ENCODE assay signal across 23 cellular contexts in the genomic region with DNA sequence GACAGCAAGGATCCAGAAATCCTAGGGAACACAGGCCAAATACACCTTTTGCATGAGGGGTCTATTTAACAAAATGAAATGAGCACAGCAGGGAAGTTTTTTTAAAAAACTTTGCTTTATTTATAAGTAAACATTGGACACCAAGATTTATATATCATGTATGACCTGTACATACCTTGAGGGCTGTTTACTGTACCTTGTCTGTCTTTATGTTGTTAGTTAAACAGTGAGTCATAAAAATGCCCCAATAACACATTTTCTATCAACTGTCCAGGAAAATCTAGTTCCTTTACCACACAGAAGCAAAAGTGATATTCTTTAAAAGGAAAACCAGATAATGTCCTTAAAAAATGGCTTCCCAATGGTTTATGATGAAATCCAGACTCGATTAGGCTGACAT. TPM values are rescaled to one million over a fixed set of nuclear protein-coding genes. Genes with fewer than 3 reads are reported as not detected.
"Had no signal": no experiment of that assay in that cellular context is flagged by ENCODE, and none has a peak within 500 bp of the region (broad histone marks: within the 10 kb centered on the region; RNA-seq: fewer than 3 reads in every experiment).

No MANE protein-coding gene starts in this region.

- H3K36me3 Mint-ChIP-seq: activated naive CD4-positive, alpha-beta T cell treated with anti-CD3 and anti-CD28 coated beads, Interleukin-2, amount 50 U/mL, for 72 hours had no signal

- H3K9me3 Mint-ChIP-seq: activated naive CD4-positive, alpha-beta T cell treated with anti-CD3 and anti-CD28 coated beads, Interleukin-2, amount 50 U/mL, for 72 hours; activated T-cell treated with anti-CD3 and anti-CD28 coated beads, Interleukin-2, amount 50 U/mL, for 72 hours; effector memory CD8-positive, alpha-beta T cell; nephron progenitor cell; stimulated activated naive CD8-positive, alpha-beta T cell treated with anti-CD3 and anti-CD28 coated beads, Interleukin-15, Interleukin-2, amounts not matched to agents 100 ng/mL and 50 ng/mL, for 24 hours had no signal

- H3K27ac Mint-ChIP-seq: activated naive CD4-positive, alpha-beta T cell treated with anti-CD3 and anti-CD28 coated beads, Interleukin-2, amount 50 U/mL, for 72 hours; activated T-cell treated with anti-CD3 and anti-CD28 coated beads, Interleukin-2, amount 50 U/mL, for 72 hours; effector memory CD8-positive, alpha-beta T cell; nephron progenitor cell; stimulated activated naive CD8-positive, alpha-beta T cell treated with anti-CD3 and anti-CD28 coated beads, Interleukin-15, Interleukin-2, amounts not matched to agents 100 ng/mL and 50 ng/mL, for 24 hours had no signal

- H3K4me3 Mint-ChIP-seq: activated T-cell treated with anti-CD3 and anti-CD28 coated beads, Interleukin-2, amount 50 U/mL, for 72 hours; effector memory CD8-positive, alpha-beta T cell; nephron progenitor cell; stimulated activated naive CD8-positive, alpha-beta T cell treated with anti-CD3 and anti-CD28 coated beads, Interleukin-15, Interleukin-2, amounts not matched to agents 100 ng/mL and 50 ng/mL, for 24 hours had no signal

- H3K27me3 Mint-ChIP-seq: effector memory CD8-positive, alpha-beta T cell had no signal

- ATAC-seq: effector memory CD8-positive, alpha-beta T cell had no signal

- FAIRE-seq: frontal cortex, kidney, urothelium cell line had no signal

- H3K27me3 ChIP-seq: tibial nerve had no signal

- H3K36me3 ChIP-seq: tibial nerve had no signal

- H3K9me3 ChIP-seq: tibial nerve had no signal

- H3K27ac ChIP-seq: VCaP had no signal

- DNase-seq: activated CD4-positive, alpha-beta T cell treated with anti-CD3 and anti-CD28 coated beads for 1 hour; activated gamma-delta T cell treated with Interleukin-2 at 50 U/mL for 16 hours; activated T-cell treated with anti-CD3 and anti-CD28 coated beads, Interleukin-2, amount 50 U/mL, for 72 hours; amniotic stem cell; effector memory CD8-positive, alpha-beta T cell; kidney; midbrain; nephron progenitor cell; retina; stimulated activated CD4-positive, alpha-beta T cell treated with anti-CD3 and anti-CD28 coated beads, Interleukin-2, amount 100 ng/mL, for 24 hours had no signal

RNA-seq across cellular contexts. Expression of gene AGR3, which starts 45.1 kb away (rescaled TPM):
- total RNA-seq: activated CD8-positive, alpha-beta memory T cell treated with anti-CD3 and anti-CD28 coated beads for 36 hours; activated naive CD4-positive, alpha-beta T cell treated with anti-CD3 and anti-CD28 coated beads, Interleukin-2, amount 50 U/mL, for 72 hours; activated T-cell treated with anti-CD3 and anti-CD28 coated beads, Interleukin-2, amount 50 U/mL, for 72 hours; cardiac septum; dermis microvascular lymphatic vessel endothelial cell; epithelial cell of proximal tubule; frontal cortex; lung microvascular endothelial cell; myocyte; posterior vena cava; tibial nerve had no signal
